ENCODE assay signal across 22 cellular contexts in genomic region chr1:220533504-220534109, GRCh38. TPM values are rescaled to one million over a fixed set of nuclear protein-coding genes. Genes with fewer than 3 reads are reported as not detected.
"Had no signal": no experiment of that assay in that cellular context is flagged by ENCODE, and none has a peak within 500 bp of the region (broad histone marks: within the 10 kb centered on the region; RNA-seq: fewer than 3 reads in every experiment).

No MANE protein-coding gene starts in this region.

- H3K4me3 Mint-ChIP-seq: IgD-negative memory B cell had no signal

- H3K4me3 ChIP-seq: K562 had no signal

- H3K9ac ChIP-seq: KMS-11, SK-N-SH had no signal

- H3K36me3 Mint-ChIP-seq: IgD-negative memory B cell had no signal

- H3K27ac ChIP-seq: KMS-11, RWPE1 had no signal

- H3K27ac Mint-ChIP-seq: IgD-negative memory B cell had no signal

- DNase-seq: Kasumi-1, MM.1S, NCI-H1092 treated with DMSO at 0.1 percent for 48 hours, NCI-H1436, NCI-H187, NCI-H2029, NCI-H2081 treated with DMSO at 0.1 percent for 48 hours, NCI-H226, NCI-H446, NCI-H510A, NCI-H524 treated with DMSO at 0.1 percent for 48 hours, NCI-H69, NCI-H774, SHP77, SK-N-SH, SW 1271 had no signal

- FAIRE-seq: K562, RCC 7860 had no signal

- ATAC-seq: K562 had no signal

- H3K4me2 ChIP-seq: KMS-11, SK-N-SH had no signal

RNA-seq across cellular contexts. Expression of gene MARK1, which starts 5.7 kb away (rescaled TPM):
- total RNA-seq: HT-29, K562 had no signal
- polyA plus RNA-seq: K562 had no signal
